In the genomic region with DNA sequence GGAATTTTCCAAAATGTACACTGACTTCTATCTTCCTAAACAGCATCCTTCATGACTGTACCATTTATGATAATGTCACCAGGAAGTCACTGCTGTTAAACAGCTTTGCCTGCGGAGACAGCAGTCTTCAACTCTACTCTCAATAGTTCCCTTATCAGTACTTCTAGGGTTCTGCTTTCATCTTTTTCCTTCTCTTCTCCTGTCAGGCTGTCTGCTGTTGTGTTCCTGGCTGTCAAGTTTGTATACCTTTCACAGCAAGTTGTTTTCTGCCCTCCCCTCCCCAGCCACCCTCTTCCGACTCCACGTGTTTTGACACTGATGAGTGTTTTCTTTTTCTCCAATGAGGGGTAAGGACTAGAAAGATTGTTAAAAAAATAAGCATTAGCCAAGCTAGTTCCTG, we compare ENCODE assay signal across 1 cellular context.
TF ChIP-seq lines count a peak whose summit lies in the region.

No MANE protein-coding gene starts in this region.

TF ChIP-seq in GM12878, 131 proteins besides CTCF, POLR2A, EP300 and RAD21 (continued from another document):
- TF ChIP-seq JUNB (IDR thresholded peaks at IDR 0.05) (no peak), ZZZ3 (IDR thresholded peaks at IDR 0.05; ENCODE audit: control insufficient read depth, insufficient read length, low read depth) (no peak), SREBF2 (IDR thresholded peaks at IDR 0.05; ENCODE audit: low read length) (no peak), ATF7 (IDR thresholded peaks at IDR 0.05; ENCODE audit: low read depth) (no peak)
- TF ChIP-seq, protein P1, sequence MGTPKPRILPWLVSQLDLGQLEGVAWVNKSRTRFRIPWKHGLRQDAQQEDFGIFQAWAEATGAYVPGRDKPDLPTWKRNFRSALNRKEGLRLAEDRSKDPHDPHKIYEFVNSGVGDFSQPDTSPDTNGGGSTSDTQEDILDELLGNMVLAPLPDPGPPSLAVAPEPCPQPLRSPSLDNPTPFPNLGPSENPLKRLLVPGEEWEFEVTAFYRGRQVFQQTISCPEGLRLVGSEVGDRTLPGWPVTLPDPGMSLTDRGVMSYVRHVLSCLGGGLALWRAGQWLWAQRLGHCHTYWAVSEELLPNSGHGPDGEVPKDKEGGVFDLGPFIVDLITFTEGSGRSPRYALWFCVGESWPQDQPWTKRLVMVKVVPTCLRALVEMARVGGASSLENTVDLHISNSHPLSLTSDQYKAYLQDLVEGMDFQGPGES (IDR thresholded peaks at IDR 0.05) = no peak
- TF ChIP-seq, protein P2, sequence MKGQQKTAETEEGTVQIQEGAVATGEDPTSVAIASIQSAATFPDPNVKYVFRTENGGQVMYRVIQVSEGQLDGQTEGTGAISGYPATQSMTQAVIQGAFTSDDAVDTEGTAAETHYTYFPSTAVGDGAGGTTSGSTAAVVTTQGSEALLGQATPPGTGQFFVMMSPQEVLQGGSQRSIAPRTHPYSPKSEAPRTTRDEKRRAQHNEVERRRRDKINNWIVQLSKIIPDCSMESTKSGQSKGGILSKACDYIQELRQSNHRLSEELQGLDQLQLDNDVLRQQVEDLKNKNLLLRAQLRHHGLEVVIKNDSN (IDR thresholded peaks at IDR 0.05; ENCODE audit: borderline replicate concordance, extremely low read length, insufficient read depth, low read depth, low read length) = no peak
TF ChIP-seq in GM12878: peak in this region for 0.
